ENCODE assay signal across 17 cellular contexts in genomic region chrX:49120104-49120503, GRCh38. TPM values are rescaled to one million over a fixed set of nuclear protein-coding genes. Genes with fewer than 3 reads are reported as not detected.
DNase-seq lines count a peak whose midpoint lies in the region; ATAC-seq and TF ChIP-seq lines count a peak whose summit lies in the region.
"Had no signal": no experiment of that assay in that cellular context is flagged by ENCODE, and none has a peak within 500 bp of the region (broad histone marks: within the 10 kb centered on the region; RNA-seq: fewer than 3 reads in every experiment).

No MANE protein-coding gene starts in this region.

- TF ChIP-seq POLR2A in esophagus squamous epithelium (IDR thresholded peaks at IDR 0.05): no peak

- CTCF ChIA-PET in Panc1 (lab: Charles Lee) (interaction anchor here (0.6 kb wide), 1 partner anchor 18 kb away, joined by 5 read pairs; no protein-coding TSS in a partner anchor), mammary epithelial cell (lab: Charles Lee; ENCODE audit: low non-redundant PET) (no interaction called here)

- BruUV-seq in Panc1 (replicated peaks; lab: Mats Ljungman, UMichigan) (TSS peak; percentile 26), mammary epithelial cell (replicated peaks; lab: Mats Ljungman, UMichigan) (no TSS peak)

- H3K36me3 ChIP-seq in Panc1 (ENCODE audit: control insufficient read depth, insufficient read depth, low read length) (0 out of 2 replicates have a peak, but pooled peaks cover 3% of the 10 kb centered on the region), mammary epithelial cell (ENCODE audit: insufficient read depth, low read length) (no peaks in the 10 kb centered on the region), esophagus squamous epithelium (peaks cover 0 to 62% (median 6%) of the 10 kb centered on the region in 3 donors)
- H3K36me3 ChIP-seq: breast epithelium, neural progenitor cell had no signal

- no peak overlapping the region for H3K9ac ChIP-seq in mammary epithelial cell (ENCODE audit: insufficient read depth, low read length)
- H3K9ac ChIP-seq: neural progenitor cell, SK-N-SH had no signal

- in situ Hi-C loops in Panc1 (cut with HindIII; ENCODE audit: low pct_unique_long_range_greater_than_20kb, low sequenced_read_pairs): no loop called here
- in situ Hi-C loops in mammary epithelial cell (cut with MboI; ENCODE audit: low sequenced_read_pairs in 2 of 2): no loop called here
- in situ Hi-C loops in ACHN (cut with HindIII; ENCODE audit: low pct_ligation_motif_present, low pct_unique_long_range_greater_than_20kb, low sequenced_read_pairs): no loop called here

- peak overlapping the region; percentile 51 for H3K4me3 Mint-ChIP-seq in endothelial cell (ENCODE audit: unreplicated experiment)
- H3K4me3 Mint-ChIP-seq: H9; stimulated activated naive CD8-positive, alpha-beta T cell treated with anti-CD3 and anti-CD28 coated beads, Interleukin-15, amount 100 ng/mL, for 72 hours had no signal

- TF ChIP-seq CTCF in Panc1 (IDR thresholded peaks at IDR 0.05) (no peak; the same call in 1 of the 2 replicates), endothelial cell (IDR thresholded peaks at IDR 0.05; ENCODE audit: unreplicated experiment) (no peak), mammary epithelial cell (conservative IDR thresholded peaks at IDR 0.05 in 1 of 2, IDR thresholded peaks at IDR 0.05 in 1 of 2; ENCODE audit: extremely low read depth in 1 of 2, insufficient read depth in 1 of 2, low read depth in 1 of 2, low read length in 2 of 2) (peak in 1 of 2 donors; percentile 18), esophagus squamous epithelium (IDR thresholded peaks at IDR 0.05) (no peak)

- no peaks in the 10 kb centered on the region for H3K9me3 Mint-ChIP-seq in endothelial cell (ENCODE audit: unreplicated experiment)
- H3K9me3 Mint-ChIP-seq: CD8-positive, alpha-beta memory T cell; stimulated activated naive CD8-positive, alpha-beta T cell treated with anti-CD3 and anti-CD28 coated beads, Interleukin-15, amount 100 ng/mL, for 72 hours had no signal

- no peaks in the 10 kb centered on the region for H4K20me1 ChIP-seq in mammary epithelial cell (ENCODE audit: insufficient read depth, low read length)

- WGBS in mammary epithelial cell (ENCODE audit: low coverage, missing lambda C conversion rate): 100% methylated on average over 1 of the region's 1 CpG
- WGBS in esophagus squamous epithelium, 2 donors: 50 to 63% methylated on average over 1 of the region's 1 CpG

- H3K79me2 ChIP-seq in mammary epithelial cell (ENCODE audit: insufficient read depth, low read length): peaks cover 17% of the 10 kb centered on the region

- peak overlapping the region; percentile 42 for H3K27ac Mint-ChIP-seq in endothelial cell (ENCODE audit: unreplicated experiment)
- H3K27ac Mint-ChIP-seq: H9; neural progenitor cell; stimulated activated naive CD8-positive, alpha-beta T cell treated with anti-CD3 and anti-CD28 coated beads, Interleukin-15, amount 100 ng/mL, for 72 hours had no signal

- no peak overlapping the region for H3K4me3 ChIP-seq in Panc1 (ENCODE audit: low read depth in 2 of 2, low read length in 2 of 2)
- H3K4me3 ChIP-seq in mammary epithelial cell (replicated peaks in 1 of 3; ENCODE audit: insufficient read depth in 1 of 3, low read depth in 2 of 3, low read length in 3 of 3): no peak overlapping the region
- no peak overlapping the region for H3K4me3 ChIP-seq in esophagus squamous epithelium
- H3K4me3 ChIP-seq: breast epithelium, neural progenitor cell had no signal

- peaks cover 30% of the 10 kb centered on the region for H3K36me3 Mint-ChIP-seq in endothelial cell (ENCODE audit: low read depth, unreplicated experiment)

- dilution Hi-C loops in mammary epithelial cell (cut with HindIII; ENCODE audit: low sequenced_read_pairs): no loop called here

- intact Hi-C loops in Panc1 (cut with micrococcal nuclease; ENCODE audit: unreplicated experiment): loop anchor here (5.0 kb wide), 1 partner anchor 42 kb away; the partner anchor contains the start of gene MAGIX
- intact Hi-C loops in mammary epithelial cell (cut with micrococcal nuclease): no loop called here
- intact Hi-C loops in esophagus squamous epithelium (cut with DNase I): no loop called here

- POLR2A ChIA-PET in Panc1 (lab: Charles Lee): no interaction called here

- peaks cover 9% of the 10 kb centered on the region for H3K4me1 Mint-ChIP-seq in endothelial cell (ENCODE audit: unreplicated experiment)

- H3K9me3 ChIP-seq in Panc1 (ENCODE audit: control insufficient read depth, insufficient read depth, low read depth, low read length) (no peaks in the 10 kb centered on the region), mammary epithelial cell (replicated peaks; ENCODE audit: insufficient read depth, low read length) (peaks cover under 1% of the 10 kb centered on the region), esophagus squamous epithelium (no peaks in the 10 kb centered on the region)
- H3K9me3 ChIP-seq: breast epithelium, SK-N-SH had no signal

- peaks cover 4% of the 10 kb centered on the region for H3K27me3 Mint-ChIP-seq in endothelial cell (ENCODE audit: unreplicated experiment)
- H3K27me3 Mint-ChIP-seq: stimulated activated naive CD8-positive, alpha-beta T cell treated with anti-CD3 and anti-CD28 coated beads, Interleukin-15, amount 100 ng/mL, for 72 hours had no signal

- peak; percentile 2 for DNase-seq in COLO668 (lab: John Stamatoyannopoulos, UW; ENCODE audit: unreplicated experiment)
- DNase-seq in ELF-1 (ENCODE audit: low read depth, low spot score): peak; percentile 34
- DNase-seq in Panc1 (ENCODE audit: low read depth, low spot score): no peak
- no peak for DNase-seq in endothelial cell (ENCODE audit: low spot score)
- DNase-seq in mammary epithelial cell: no peak
- DNase-seq in ACHN: no peak
- no peak for DNase-seq in esophagus squamous epithelium (lab: John Stamatoyannopoulos, UW)
- DNase-seq: activated naive CD4-positive, alpha-beta T cell; CD8-positive, alpha-beta memory T cell; H9; NCI-H1694 treated with DMSO at 0.1 percent for 48 hours; NCI-H510A; SK-N-SH; stimulated activated naive CD8-positive, alpha-beta T cell treated with anti-CD3 and anti-CD28 coated beads, Interleukin-15, amount 100 ng/mL, for 72 hours had no signal

- H3K27ac ChIP-seq in Panc1 (ENCODE audit: low read length) (no peak overlapping the region), mammary epithelial cell (ENCODE audit: insufficient read depth, low read depth, low read length) (no peak overlapping the region), esophagus squamous epithelium (no peak overlapping the region)
- H3K27ac ChIP-seq: breast epithelium, neural progenitor cell had no signal

- ATAC-seq in Panc1 (no peak), GM18873 (IDR thresholded peaks at IDR 0.05; ENCODE audit: low FRiP score, unreplicated experiment) (no peak)
- ATAC-seq: stimulated activated naive CD8-positive, alpha-beta T cell treated with anti-CD3 and anti-CD28 coated beads, Interleukin-15, amount 100 ng/mL, for 72 hours had no signal

- no peak overlapping the region for H3K4me2 ChIP-seq in mammary epithelial cell (ENCODE audit: insufficient read depth, low read depth, low read length)
- H3K4me2 ChIP-seq: neural progenitor cell, SK-N-SH had no signal

- H3K27me3 ChIP-seq in Panc1 (ENCODE audit: control insufficient read depth, insufficient read depth, low read length): no peaks in the 10 kb centered on the region
- H3K27me3 ChIP-seq in mammary epithelial cell (ENCODE audit: insufficient read depth, low read length): no peaks in the 10 kb centered on the region
- H3K27me3 ChIP-seq in esophagus squamous epithelium: no peaks in the 10 kb centered on the region
- H3K27me3 ChIP-seq: neural progenitor cell had no signal

- no peak overlapping the region for H2AFZ ChIP-seq in mammary epithelial cell (ENCODE audit: low read depth, low read length)
- H2AFZ ChIP-seq: neural progenitor cell had no signal

- H3K4me1 ChIP-seq in Panc1 (ENCODE audit: control insufficient read depth, insufficient read depth, low read length): peaks cover 3% of the 10 kb centered on the region; the same call in 1 of the 2 replicates
- peaks cover 4% of the 10 kb centered on the region for H3K4me1 ChIP-seq in mammary epithelial cell (ENCODE audit: insufficient read depth, low read length)
- peaks cover 3 to 13% (median 3%) of the 10 kb centered on the region in 3 donors for H3K4me1 ChIP-seq in esophagus squamous epithelium
- H3K4me1 ChIP-seq: breast epithelium, neural progenitor cell had no signal

RNA-seq across cellular contexts. Expression of gene GPKOW, which starts 3.4 kb away (rescaled TPM):
- total RNA-seq in Panc1 (2021; ENCODE audit: unreplicated experiment) (28.0 TPM), endothelial cell (ENCODE audit: unreplicated experiment) (28.8 TPM), mammary epithelial cell (10 to 100 TPM; 12.8 to 18.7 TPM), esophagus squamous epithelium (10 to 100 TPM; 16.2 to 21.5 (median 19.2) TPM)
- polyA plus RNA-seq in Panc1 (2012; ENCODE audit: insufficient read length): 38.7 TPM
- 18.8 TPM for polyA plus RNA-seq in mammary epithelial cell
- 10.1 TPM for polyA minus RNA-seq in mammary epithelial cell

RNA-seq across cellular contexts. Expression of gene WDR45, which starts 40.4 kb away (rescaled TPM):
- total RNA-seq in Panc1 (2021; ENCODE audit: unreplicated experiment): 49.3 TPM
- 89.4 TPM for polyA plus RNA-seq in Panc1 (2012; ENCODE audit: insufficient read length)
- 46.4 TPM for total RNA-seq in endothelial cell (ENCODE audit: unreplicated experiment)
- total RNA-seq in mammary epithelial cell: 10 to 100 TPM; 53.3 to 55.0 TPM
- 61.4 TPM for polyA plus RNA-seq in mammary epithelial cell
- polyA minus RNA-seq in mammary epithelial cell: 41.2 TPM
- total RNA-seq in esophagus squamous epithelium: 10 to 100 TPM; 30.1 to 78.0 (median 37.0) TPM

RNA-seq across cellular contexts. Expression of gene MAGIX, which starts 42.5 kb away (rescaled TPM):
- total RNA-seq in Panc1 (2021; ENCODE audit: unreplicated experiment) (3.8 TPM), endothelial cell (ENCODE audit: unreplicated experiment) (1.2 TPM), mammary epithelial cell (1 to 10 TPM; 1.4 to 2.8 TPM), esophagus squamous epithelium (10 to 100 TPM in 1 of 4 donors, 1 to 10 TPM in 3; 5.1 to 15.0 (median 8.5) TPM)
- polyA plus RNA-seq in Panc1 (2012; ENCODE audit: insufficient read length): 5.1 TPM
- polyA plus RNA-seq in mammary epithelial cell: 1.3 TPM
- not detected for polyA minus RNA-seq in mammary epithelial cell

RNA-seq across cellular contexts. Expression of gene PRAF2, which starts 46.3 kb away (rescaled TPM):
- total RNA-seq in Panc1 (2021; ENCODE audit: unreplicated experiment) (36.3 TPM), endothelial cell (ENCODE audit: unreplicated experiment) (22.3 TPM), mammary epithelial cell (10 to 100 TPM in 1 of 2 donors, 1 to 10 TPM in 1; 8.2 to 27.7 TPM), esophagus squamous epithelium (1 to 10 TPM; 2.3 to 9.5 (median 5.9) TPM)
- polyA plus RNA-seq in Panc1 (2012; ENCODE audit: insufficient read length): 73.9 TPM
- polyA plus RNA-seq in mammary epithelial cell: 17.5 TPM
- 30.2 TPM for polyA minus RNA-seq in mammary epithelial cell

RNA-seq across cellular contexts. Expression of gene PLP2, which starts 51.6 kb away (rescaled TPM):
- 293 TPM for total RNA-seq in Panc1 (2021; ENCODE audit: unreplicated experiment)
- 305 TPM for polyA plus RNA-seq in Panc1 (2012; ENCODE audit: insufficient read length)
- total RNA-seq in endothelial cell (ENCODE audit: unreplicated experiment): 1.9 TPM
- 100 to 1,000 TPM in 1 of 2 donors, 10 to 100 TPM in 1; 68.5 to 377 TPM for total RNA-seq in mammary epithelial cell
- 629 TPM for polyA plus RNA-seq in mammary epithelial cell
- 468 TPM for polyA minus RNA-seq in mammary epithelial cell
- total RNA-seq in esophagus squamous epithelium: 100 to 1,000 TPM; 134 to 187 (median 152) TPM

Comparison
In these comparisons a context has a peak if more than half of its experiments do, and no peak if none do; other contexts are left out.
1. DNase-seq: peak in COLO668 (single experiment) and ELF-1 (single experiment); none in Panc1 (single experiment), endothelial cell (single experiment), mammary epithelial cell (single experiment), ACHN (single experiment) and esophagus squamous epithelium (single experiment).